ENCODE assay signal across 9 cellular contexts in genomic region chr11:6745465-6746015, GRCh38. TPM values are rescaled to one million over a fixed set of nuclear protein-coding genes. Genes with fewer than 3 reads are reported as not detected.
DNase-seq lines count a peak whose midpoint lies in the region; ATAC-seq and TF ChIP-seq lines count a peak whose summit lies in the region.
"Had no signal": no experiment of that assay in that cellular context is flagged by ENCODE, and none has a peak within 500 bp of the region (broad histone marks: within the 10 kb centered on the region; RNA-seq: fewer than 3 reads in every experiment).

No MANE protein-coding gene starts in this region.

- TF ChIP-seq CTCF in CD8-positive, alpha-beta T cell (IDR thresholded peaks at IDR 0.05) = no peak

- peak; percentile 22 for ATAC-seq in CD8-positive, alpha-beta T cell
- ATAC-seq in GM19351 (IDR thresholded peaks at IDR 0.05; ENCODE audit: unreplicated experiment) = peak; percentile 65
- ATAC-seq in HG03432 (IDR thresholded peaks at IDR 0.05; ENCODE audit: unreplicated experiment) = peak; percentile 61

- no peak overlapping the region for H3K4me3 Mint-ChIP-seq in CD8-positive, alpha-beta T cell
- no peak overlapping the region for H3K4me3 Mint-ChIP-seq in immature natural killer cell

- no peak overlapping the region for H3K27ac Mint-ChIP-seq in CD8-positive, alpha-beta T cell
- H3K27ac Mint-ChIP-seq in immature natural killer cell = no peak overlapping the region

- no peaks in the 10 kb centered on the region for H3K9me3 ChIP-seq in CD8-positive, alpha-beta T cell (ENCODE audit: low read length)
- no peaks in the 10 kb centered on the region for H3K9me3 ChIP-seq in HAP-1

- no peaks in the 10 kb centered on the region for H3K36me3 ChIP-seq in CD8-positive, alpha-beta T cell (ENCODE audit: insufficient read depth, low read length)
- no peaks in the 10 kb centered on the region for H3K36me3 ChIP-seq in HAP-1 (replicated peaks)

- intact Hi-C loops in CD8-positive, alpha-beta T cell (cut with DNase I, micrococcal nuclease) = loop anchor here (1.0 to 10.0 kb wide), 9 partner anchors 10 to 1939 kb away; partner anchors contain the start of genes FHIP1B (in 1 of the 2), MRPL17 (in 1 of the 2), PPFIBP2 (in 1 of the 2) and RPL27A (in 1 of the 2)

- H3K4me3 ChIP-seq in CD8-positive, alpha-beta T cell (ENCODE audit: low read depth, low read length) = peak overlapping the region; percentile 65
- H3K4me3 ChIP-seq in HAP-1 = no peak overlapping the region

- H3K27me3 ChIP-seq in CD8-positive, alpha-beta T cell (ENCODE audit: insufficient read depth, low read length) = no peaks in the 10 kb centered on the region
- peaks cover 2% of the 10 kb centered on the region; the same call in 1 of the 2 replicates for H3K27me3 ChIP-seq in HAP-1 (ENCODE audit: low read depth)

- DNase-seq in CD8-positive, alpha-beta T cell = no peak
- DNase-seq in immature natural killer cell (peak; percentile 24 to 34 (median 25)), caudate nucleus (lab: John Stamatoyannopoulos, UW) (no peak), HAP-1 (ENCODE audit: low spot score in 2 of 2) (no peak), mucosa of gallbladder (ENCODE audit: low spot score) (no peak), EL (no peak)

- H3K27ac ChIP-seq in CD8-positive, alpha-beta T cell (ENCODE audit: low read depth, low read length) = peak overlapping the region; percentile 69
- H3K27ac ChIP-seq in caudate nucleus (ENCODE audit: low read depth, low read length) = no peak overlapping the region

- POLR2A ChIA-PET in CD8-positive, alpha-beta T cell (lab: Charles Lee) = interaction anchor here (0.9 to 4.3 kb wide), 7 partner anchors 9 to 141 kb away, joined by 3 to 20 read pairs (median 5); partner anchors contain the start of gene MRPL17

- H3K36me3 Mint-ChIP-seq in CD8-positive, alpha-beta T cell = peaks cover 21% of the 10 kb centered on the region
- H3K36me3 Mint-ChIP-seq in immature natural killer cell = peaks cover 3 to 10% (median 3%) of the 10 kb centered on the region in 3 donors

- H3K9me3 Mint-ChIP-seq in CD8-positive, alpha-beta T cell = no peaks in the 10 kb centered on the region
- H3K9me3 Mint-ChIP-seq in immature natural killer cell = no peaks in the 10 kb centered on the region

- in situ Hi-C loops in HAP-1 (cut with MboI; ENCODE audit: low sequenced_read_pairs) = no loop called here

- peaks cover 45% of the 10 kb centered on the region for H3K4me1 Mint-ChIP-seq in CD8-positive, alpha-beta T cell (ENCODE audit: low read depth)
- H3K4me1 Mint-ChIP-seq in immature natural killer cell = peaks cover 0 to 5% of the 10 kb centered on the region in 2 donors

- H3K4me1 ChIP-seq in CD8-positive, alpha-beta T cell (ENCODE audit: insufficient read depth, low read length) = peaks cover 61% of the 10 kb centered on the region
- no peaks in the 10 kb centered on the region for H3K4me1 ChIP-seq in HAP-1

- CTCF ChIA-PET in CD8-positive, alpha-beta T cell (lab: Charles Lee) = interaction anchor here (0.8 to 16.6 kb wide), 8 partner anchors 9 to 214 kb away, joined by 3 to 447 read pairs (median 6); partner anchors contain the start of gene MRPL17

- H3K27me3 Mint-ChIP-seq in CD8-positive, alpha-beta T cell (ENCODE audit: low read depth) = no peaks in the 10 kb centered on the region
- H3K27me3 Mint-ChIP-seq in immature natural killer cell (ENCODE audit: low read depth in 3 of 3) = no peaks in the 10 kb centered on the region

RNA-seq across cellular contexts. Expression of gene OR2AG2, which starts 26.2 kb away (rescaled TPM):
- total RNA-seq in CD8-positive, alpha-beta T cell = not detected
- polyA plus RNA-seq in immature natural killer cell = not detected
- not detected for total RNA-seq in mucosa of gallbladder
- total RNA-seq: Daoy had no signal

RNA-seq across cellular contexts. Expression of gene OR2AG1, which starts 37.3 kb away (rescaled TPM):
- not detected for total RNA-seq in CD8-positive, alpha-beta T cell
- not detected for polyA plus RNA-seq in immature natural killer cell
- total RNA-seq in mucosa of gallbladder = not detected
- total RNA-seq: Daoy had no signal

RNA-seq across cellular contexts. Expression of gene OR6A2, which starts 53.9 kb away (rescaled TPM):
- not detected for total RNA-seq in CD8-positive, alpha-beta T cell
- polyA plus RNA-seq in immature natural killer cell = not detected
- 0.06 TPM for total RNA-seq in mucosa of gallbladder
- total RNA-seq: Daoy had no signal

Comparison
In these comparisons a context has a peak if more than half of its experiments do, and no peak if none do; other contexts are left out.
1. DNase-seq: peak in immature natural killer cell (3 of 3); none in CD8-positive, alpha-beta T cell (0 of 7), caudate nucleus (0 of 61), HAP-1 (0 of 2), mucosa of gallbladder (single experiment) and EL (single experiment).
2. Peak in every context shown above with its lines, with median percentiles within 50 percentile points of each other: ATAC-seq.